2 cellular contexts compared by ENCODE assay signal in the genomic region with DNA sequence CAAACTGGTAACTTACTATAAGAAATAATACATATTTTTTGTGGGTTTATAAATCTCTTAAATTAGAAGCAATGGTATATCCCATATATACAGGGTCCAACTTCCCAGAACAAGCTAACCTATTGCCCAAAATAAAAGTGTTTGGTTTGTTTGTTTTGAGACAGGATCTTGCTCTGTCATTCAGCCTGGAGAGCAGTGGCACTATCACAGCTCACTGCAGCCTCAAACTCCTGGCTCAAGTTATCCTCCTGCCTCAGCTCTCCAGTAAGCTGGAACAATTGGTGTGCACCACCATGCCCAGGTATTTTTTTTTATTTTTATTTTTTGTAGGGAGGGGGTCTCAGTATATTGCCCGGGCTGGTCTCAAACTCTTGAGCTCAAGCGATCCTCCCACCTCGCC.
TF ChIP-seq lines count a peak whose summit lies in the region.

No MANE protein-coding gene starts in this region.

TF ChIP-seq in SK-N-SH, 30 proteins besides CTCF, POLR2A, EP300 and RAD21 (continued from another document):
- TF ChIP-seq, protein P1, sequence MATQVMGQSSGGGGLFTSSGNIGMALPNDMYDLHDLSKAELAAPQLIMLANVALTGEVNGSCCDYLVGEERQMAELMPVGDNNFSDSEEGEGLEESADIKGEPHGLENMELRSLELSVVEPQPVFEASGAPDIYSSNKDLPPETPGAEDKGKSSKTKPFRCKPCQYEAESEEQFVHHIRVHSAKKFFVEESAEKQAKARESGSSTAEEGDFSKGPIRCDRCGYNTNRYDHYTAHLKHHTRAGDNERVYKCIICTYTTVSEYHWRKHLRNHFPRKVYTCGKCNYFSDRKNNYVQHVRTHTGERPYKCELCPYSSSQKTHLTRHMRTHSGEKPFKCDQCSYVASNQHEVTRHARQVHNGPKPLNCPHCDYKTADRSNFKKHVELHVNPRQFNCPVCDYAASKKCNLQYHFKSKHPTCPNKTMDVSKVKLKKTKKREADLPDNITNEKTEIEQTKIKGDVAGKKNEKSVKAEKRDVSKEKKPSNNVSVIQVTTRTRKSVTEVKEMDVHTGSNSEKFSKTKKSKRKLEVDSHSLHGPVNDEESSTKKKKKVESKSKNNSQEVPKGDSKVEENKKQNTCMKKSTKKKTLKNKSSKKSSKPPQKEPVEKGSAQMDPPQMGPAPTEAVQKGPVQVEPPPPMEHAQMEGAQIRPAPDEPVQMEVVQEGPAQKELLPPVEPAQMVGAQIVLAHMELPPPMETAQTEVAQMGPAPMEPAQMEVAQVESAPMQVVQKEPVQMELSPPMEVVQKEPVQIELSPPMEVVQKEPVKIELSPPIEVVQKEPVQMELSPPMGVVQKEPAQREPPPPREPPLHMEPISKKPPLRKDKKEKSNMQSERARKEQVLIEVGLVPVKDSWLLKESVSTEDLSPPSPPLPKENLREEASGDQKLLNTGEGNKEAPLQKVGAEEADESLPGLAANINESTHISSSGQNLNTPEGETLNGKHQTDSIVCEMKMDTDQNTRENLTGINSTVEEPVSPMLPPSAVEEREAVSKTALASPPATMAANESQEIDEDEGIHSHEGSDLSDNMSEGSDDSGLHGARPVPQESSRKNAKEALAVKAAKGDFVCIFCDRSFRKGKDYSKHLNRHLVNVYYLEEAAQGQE (IDR thresholded peaks at IDR 0.05; ENCODE audit: low read depth, low read length): no peak
- no peak for TF ChIP-seq SIN3A (IDR thresholded peaks at IDR 0.05; ENCODE audit: borderline replicate concordance, low read depth, low read length)
- no peak for TF ChIP-seq ELF1 (IDR thresholded peaks at IDR 0.05)
- no peak for TF ChIP-seq NFIC (IDR thresholded peaks at IDR 0.05; ENCODE audit: borderline replicate concordance)
- TF ChIP-seq, protein P2, sequence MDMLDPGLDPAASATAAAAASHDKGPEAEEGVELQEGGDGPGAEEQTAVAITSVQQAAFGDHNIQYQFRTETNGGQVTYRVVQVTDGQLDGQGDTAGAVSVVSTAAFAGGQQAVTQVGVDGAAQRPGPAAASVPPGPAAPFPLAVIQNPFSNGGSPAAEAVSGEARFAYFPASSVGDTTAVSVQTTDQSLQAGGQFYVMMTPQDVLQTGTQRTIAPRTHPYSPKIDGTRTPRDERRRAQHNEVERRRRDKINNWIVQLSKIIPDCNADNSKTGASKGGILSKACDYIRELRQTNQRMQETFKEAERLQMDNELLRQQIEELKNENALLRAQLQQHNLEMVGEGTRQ (IDR thresholded peaks at IDR 0.05; ENCODE audit: borderline replicate concordance, low read depth, low read length): no peak
- TF ChIP-seq POLR2AphosphoS5 (IDR thresholded peaks at IDR 0.05; ENCODE audit: low read depth, low read length): no peak
- no peak for TF ChIP-seq MEF2A (IDR thresholded peaks at IDR 0.05; ENCODE audit: borderline replicate concordance, low read depth)
- no peak for TF ChIP-seq EZH2phosphoT487 (IDR thresholded peaks at IDR 0.05; ENCODE audit: borderline replicate concordance, low read depth)
- no peak for TF ChIP-seq RXRA (IDR thresholded peaks at IDR 0.05; ENCODE audit: borderline replicate concordance, low read depth)
TF ChIP-seq in SK-N-SH: peak in this region for 0.

TF ChIP-seq in K562, 482 proteins besides CTCF, POLR2A, EP300 and RAD21 (continued from another document):
- TF ChIP-seq, protein P3, sequence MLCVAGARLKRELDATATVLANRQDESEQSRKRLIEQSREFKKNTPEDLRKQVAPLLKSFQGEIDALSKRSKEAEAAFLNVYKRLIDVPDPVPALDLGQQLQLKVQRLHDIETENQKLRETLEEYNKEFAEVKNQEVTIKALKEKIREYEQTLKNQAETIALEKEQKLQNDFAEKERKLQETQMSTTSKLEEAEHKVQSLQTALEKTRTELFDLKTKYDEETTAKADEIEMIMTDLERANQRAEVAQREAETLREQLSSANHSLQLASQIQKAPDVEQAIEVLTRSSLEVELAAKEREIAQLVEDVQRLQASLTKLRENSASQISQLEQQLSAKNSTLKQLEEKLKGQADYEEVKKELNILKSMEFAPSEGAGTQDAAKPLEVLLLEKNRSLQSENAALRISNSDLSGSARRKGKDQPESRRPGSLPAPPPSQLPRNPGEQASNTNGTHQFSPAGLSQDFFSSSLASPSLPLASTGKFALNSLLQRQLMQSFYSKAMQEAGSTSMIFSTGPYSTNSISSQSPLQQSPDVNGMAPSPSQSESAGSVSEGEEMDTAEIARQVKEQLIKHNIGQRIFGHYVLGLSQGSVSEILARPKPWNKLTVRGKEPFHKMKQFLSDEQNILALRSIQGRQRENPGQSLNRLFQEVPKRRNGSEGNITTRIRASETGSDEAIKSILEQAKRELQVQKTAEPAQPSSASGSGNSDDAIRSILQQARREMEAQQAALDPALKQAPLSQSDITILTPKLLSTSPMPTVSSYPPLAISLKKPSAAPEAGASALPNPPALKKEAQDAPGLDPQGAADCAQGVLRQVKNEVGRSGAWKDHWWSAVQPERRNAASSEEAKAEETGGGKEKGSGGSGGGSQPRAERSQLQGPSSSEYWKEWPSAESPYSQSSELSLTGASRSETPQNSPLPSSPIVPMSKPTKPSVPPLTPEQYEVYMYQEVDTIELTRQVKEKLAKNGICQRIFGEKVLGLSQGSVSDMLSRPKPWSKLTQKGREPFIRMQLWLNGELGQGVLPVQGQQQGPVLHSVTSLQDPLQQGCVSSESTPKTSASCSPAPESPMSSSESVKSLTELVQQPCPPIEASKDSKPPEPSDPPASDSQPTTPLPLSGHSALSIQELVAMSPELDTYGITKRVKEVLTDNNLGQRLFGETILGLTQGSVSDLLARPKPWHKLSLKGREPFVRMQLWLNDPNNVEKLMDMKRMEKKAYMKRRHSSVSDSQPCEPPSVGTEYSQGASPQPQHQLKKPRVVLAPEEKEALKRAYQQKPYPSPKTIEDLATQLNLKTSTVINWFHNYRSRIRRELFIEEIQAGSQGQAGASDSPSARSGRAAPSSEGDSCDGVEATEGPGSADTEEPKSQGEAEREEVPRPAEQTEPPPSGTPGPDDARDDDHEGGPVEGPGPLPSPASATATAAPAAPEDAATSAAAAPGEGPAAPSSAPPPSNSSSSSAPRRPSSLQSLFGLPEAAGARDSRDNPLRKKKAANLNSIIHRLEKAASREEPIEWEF (CRISPR knock-in tag; IDR thresholded peaks at IDR 0.05): no peak
- no peak for TF ChIP-seq ZNF253 (CRISPR knock-in tag; conservative IDR thresholded peaks at IDR 0.05)
- TF ChIP-seq NFE2 (IDR thresholded peaks at IDR 0.05; ENCODE audit: low read depth): peak; percentile 46; the same call in 1 of the 2 replicates
- 0 out of 2 replicates have a peak, but pooled peaks have one; percentile 12 for TF ChIP-seq ARID1B (IDR thresholded peaks at IDR 0.05)
- no peak for TF ChIP-seq CBX8 (IDR thresholded peaks at IDR 0.05; ENCODE audit: borderline replicate concordance, extremely low read depth, low read depth, low read length, poor library complexity, severe bottlenecking)
